ENCODE assay signal across 17 cellular contexts in the genomic region with DNA sequence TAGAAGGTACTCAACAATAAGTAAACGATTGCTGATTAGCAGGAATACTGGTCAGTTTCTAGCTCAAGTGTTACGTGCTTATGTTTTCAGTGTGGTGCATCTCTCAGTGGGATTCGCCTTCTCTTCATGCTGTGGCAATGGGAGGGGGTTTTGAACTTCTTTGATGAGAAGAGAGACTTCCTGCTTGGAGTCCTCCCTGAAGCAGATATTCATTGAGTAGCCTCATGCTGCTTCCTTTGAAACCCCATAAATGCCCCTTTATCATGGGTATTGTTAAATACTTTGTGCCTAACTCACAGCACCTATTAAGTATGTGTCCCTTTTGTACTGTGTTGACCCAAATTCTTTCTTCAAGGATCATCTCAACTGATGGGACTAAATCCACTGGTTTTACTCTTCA.
DNase-seq lines count a peak whose midpoint lies in the region; ATAC-seq lines count a peak whose summit lies in the region.
"Had no signal": no experiment of that assay in that cellular context is flagged by ENCODE, and none has a peak within 500 bp of the region (broad histone marks: within the 10 kb centered on the region; RNA-seq: fewer than 3 reads in every experiment).

No MANE protein-coding gene starts in this region.

- no peak for ATAC-seq in stimulated activated naive CD8-positive, alpha-beta T cell treated with anti-CD3 and anti-CD28 coated beads, Interleukin-15, amount 100 ng/mL, for 72 hours
- no peak for ATAC-seq in stimulated activated naive CD8-positive, alpha-beta T cell treated with anti-CD3 and anti-CD28 coated beads, Interleukin-15, Interleukin-2, amounts not matched to agents 100 U/mL and 50 U/mL, for 24 hours
- ATAC-seq: GM12878, HepG2, SK-N-SH treated with all-trans-retinoic acid at 6 μM for 48 hours had no signal

- peaks cover 17% of the 10 kb centered on the region for H3K4me1 Mint-ChIP-seq in stimulated activated naive CD8-positive, alpha-beta T cell treated with anti-CD3 and anti-CD28 coated beads, Interleukin-15, amount 100 ng/mL, for 72 hours

- no peaks in the 10 kb centered on the region for H3K27me3 ChIP-seq in HUES64 (ENCODE audit: insufficient read depth, low read length)

- 25% methylated on average over 3 of the region's 3 CpGs for WGBS in HUES64

- no peak overlapping the region for H3K4me3 ChIP-seq in HUES64 (ENCODE audit: low read length)
- H3K4me3 ChIP-seq: GM12878 had no signal

- peak overlapping the region; percentile 5 to 37 for H3K27ac Mint-ChIP-seq in stimulated activated naive CD8-positive, alpha-beta T cell treated with anti-CD3 and anti-CD28 coated beads, Interleukin-15, amount 100 ng/mL, for 72 hours

- peak overlapping the region; percentile 42; the same call in 1 of the 2 replicates for H3K27ac ChIP-seq in HUES64 (ENCODE audit: low read depth, low read length)
- H3K27ac ChIP-seq: C4-2B had no signal

- no peak for DNase-seq in stimulated activated naive CD8-positive, alpha-beta T cell treated with anti-CD3 and anti-CD28 coated beads, Interleukin-15, amount 100 ng/mL, for 72 hours
- DNase-seq in stimulated activated naive CD8-positive, alpha-beta T cell treated with anti-CD3 and anti-CD28 coated beads, Interleukin-15, Interleukin-2, amounts not matched to agents 100 U/mL and 50 U/mL, for 24 hours = no peak
- DNase-seq in iPS DF 19.7 (ENCODE audit: low read depth, low spot score) (peak; percentile 35), DMS 273 (lab: John Stamatoyannopoulos, UW; ENCODE audit: unreplicated experiment) (no peak), NCI-H446 (lab: John Stamatoyannopoulos, UW) (no peak), anterior cingulate cortex (lab: John Stamatoyannopoulos, UW) (no peak)
- DNase-seq: KBM-7, NCI-H1105, NCI-H2081, NCI-H510A, NCI-H748 treated with DMSO at 0.1 percent for 48 hours, SIG-M5 had no signal

- H3K9me3 ChIP-seq in HUES64 (ENCODE audit: insufficient read depth, low read depth, low read length) = no peaks in the 10 kb centered on the region

- H3K27me3 Mint-ChIP-seq in stimulated activated naive CD8-positive, alpha-beta T cell treated with anti-CD3 and anti-CD28 coated beads, Interleukin-15, amount 100 ng/mL, for 72 hours = no peaks in the 10 kb centered on the region

- H3K4me3 Mint-ChIP-seq in stimulated activated naive CD8-positive, alpha-beta T cell treated with anti-CD3 and anti-CD28 coated beads, Interleukin-15, amount 100 ng/mL, for 72 hours = no peak overlapping the region

- H3K9ac ChIP-seq in HUES64 (ENCODE audit: low read depth, low read length) = no peak overlapping the region

- no peaks in the 10 kb centered on the region for H3K9me3 Mint-ChIP-seq in stimulated activated naive CD8-positive, alpha-beta T cell treated with anti-CD3 and anti-CD28 coated beads, Interleukin-15, amount 100 ng/mL, for 72 hours

- no peaks in the 10 kb centered on the region for H3K36me3 ChIP-seq in HUES64 (ENCODE audit: insufficient read depth, low read length)

- H3K4me1 ChIP-seq in HUES64 (ENCODE audit: insufficient read depth, low read length) = peaks cover 21% of the 10 kb centered on the region
